ENCODE assay signal across 3 cellular contexts in genomic region chr1:110850145-110850544, GRCh38.
TF ChIP-seq lines count a peak whose summit lies in the region.

No MANE protein-coding gene starts in this region.

TF ChIP-seq in SK-N-SH, 30 proteins besides CTCF, POLR2A, EP300 and RAD21:
- TF ChIP-seq, protein P1, sequence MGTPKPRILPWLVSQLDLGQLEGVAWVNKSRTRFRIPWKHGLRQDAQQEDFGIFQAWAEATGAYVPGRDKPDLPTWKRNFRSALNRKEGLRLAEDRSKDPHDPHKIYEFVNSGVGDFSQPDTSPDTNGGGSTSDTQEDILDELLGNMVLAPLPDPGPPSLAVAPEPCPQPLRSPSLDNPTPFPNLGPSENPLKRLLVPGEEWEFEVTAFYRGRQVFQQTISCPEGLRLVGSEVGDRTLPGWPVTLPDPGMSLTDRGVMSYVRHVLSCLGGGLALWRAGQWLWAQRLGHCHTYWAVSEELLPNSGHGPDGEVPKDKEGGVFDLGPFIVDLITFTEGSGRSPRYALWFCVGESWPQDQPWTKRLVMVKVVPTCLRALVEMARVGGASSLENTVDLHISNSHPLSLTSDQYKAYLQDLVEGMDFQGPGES (IDR thresholded peaks at IDR 0.05; ENCODE audit: low read depth, low read length) = no peak
- TF ChIP-seq MAX (IDR thresholded peaks at IDR 0.05; ENCODE audit: low read depth) = no peak
- TF ChIP-seq POLR2AphosphoS5 (IDR thresholded peaks at IDR 0.05; ENCODE audit: low read depth, low read length) = no peak
- no peak for TF ChIP-seq TEAD4 (IDR thresholded peaks at IDR 0.05; ENCODE audit: borderline replicate concordance, insufficient read depth)
- no peak for TF ChIP-seq TAF1 (IDR thresholded peaks at IDR 0.05; ENCODE audit: borderline replicate concordance, low read depth, low read length)
- no peak for TF ChIP-seq JUND (IDR thresholded peaks at IDR 0.05)
- no peak for TF ChIP-seq PBX3 (IDR thresholded peaks at IDR 0.05)
- no peak for TF ChIP-seq RFX5 (IDR thresholded peaks at IDR 0.05; ENCODE audit: low read length)
- no peak for TF ChIP-seq YY1 (IDR thresholded peaks at IDR 0.05; ENCODE audit: low read depth)
- no peak for TF ChIP-seq SMC3 (IDR thresholded peaks at IDR 0.05; ENCODE audit: low read depth, low read length)
- TF ChIP-seq TCF12 (IDR thresholded peaks at IDR 0.05) = no peak
- TF ChIP-seq RCOR1 (IDR thresholded peaks at IDR 0.05; ENCODE audit: low read length) = no peak
- no peak for TF ChIP-seq EZH2phosphoT487 (IDR thresholded peaks at IDR 0.05; ENCODE audit: borderline replicate concordance, low read depth)
- TF ChIP-seq ELF1 (IDR thresholded peaks at IDR 0.05) = no peak

TF ChIP-seq in SK-N-SH treated with all-trans-retinoic acid at 6 μM for 48 hours, 23 proteins besides CTCF, POLR2A, EP300 and RAD21:
- TF ChIP-seq ZNF565 (CRISPR knock-in tag; conservative IDR thresholded peaks at IDR 0.05; ENCODE audit: low read depth) (no peak), GLIS3 (CRISPR knock-in tag; IDR thresholded peaks at IDR 0.05) (no peak), RARB (CRISPR knock-in tag; IDR thresholded peaks at IDR 0.05) (no peak), ZFP3 (CRISPR knock-in tag; IDR thresholded peaks at IDR 0.05) (no peak), CSRNP3 (CRISPR knock-in tag; IDR thresholded peaks at IDR 0.05) (no peak), ZFP30 (CRISPR knock-in tag; IDR thresholded peaks at IDR 0.05) (no peak), OSR1 (CRISPR knock-in tag; IDR thresholded peaks at IDR 0.05) (no peak), ZNF70 (CRISPR knock-in tag; IDR thresholded peaks at IDR 0.05) (no peak), BACH2 (CRISPR knock-in tag; IDR thresholded peaks at IDR 0.05; ENCODE audit: borderline replicate concordance) (no peak), ZC3H10 (CRISPR knock-in tag; IDR thresholded peaks at IDR 0.05) (no peak), CSDC2 (CRISPR knock-in tag; IDR thresholded peaks at IDR 0.05) (no peak), PPARA (CRISPR knock-in tag; IDR thresholded peaks at IDR 0.05; ENCODE audit: borderline replicate concordance) (no peak), TCF4 (CRISPR knock-in tag; IDR thresholded peaks at IDR 0.05; ENCODE audit: borderline replicate concordance) (no peak), TOX (CRISPR knock-in tag; IDR thresholded peaks at IDR 0.05; ENCODE audit: borderline replicate concordance) (no peak), ARNTL (CRISPR knock-in tag; IDR thresholded peaks at IDR 0.05; ENCODE audit: borderline replicate concordance, low read depth) (no peak), ZNF8 (CRISPR knock-in tag; IDR thresholded peaks at IDR 0.05) (no peak), ESRRG (CRISPR knock-in tag; IDR thresholded peaks at IDR 0.05) (no peak)

TF ChIP-seq in K562, 482 proteins besides CTCF, POLR2A, EP300 and RAD21:
- TF ChIP-seq CBX1 (IDR thresholded peaks at IDR 0.05; ENCODE audit: low read depth) = no peak
- TF ChIP-seq, protein P2, sequence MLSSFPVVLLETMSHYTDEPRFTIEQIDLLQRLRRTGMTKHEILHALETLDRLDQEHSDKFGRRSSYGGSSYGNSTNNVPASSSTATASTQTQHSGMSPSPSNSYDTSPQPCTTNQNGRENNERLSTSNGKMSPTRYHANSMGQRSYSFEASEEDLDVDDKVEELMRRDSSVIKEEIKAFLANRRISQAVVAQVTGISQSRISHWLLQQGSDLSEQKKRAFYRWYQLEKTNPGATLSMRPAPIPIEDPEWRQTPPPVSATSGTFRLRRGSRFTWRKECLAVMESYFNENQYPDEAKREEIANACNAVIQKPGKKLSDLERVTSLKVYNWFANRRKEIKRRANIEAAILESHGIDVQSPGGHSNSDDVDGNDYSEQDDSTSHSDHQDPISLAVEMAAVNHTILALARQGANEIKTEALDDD (IDR thresholded peaks at IDR 0.05) = peak; percentile 71; the same call in 1 of the 2 replicates
